22 cellular contexts compared by ENCODE assay signal in the genomic region with DNA sequence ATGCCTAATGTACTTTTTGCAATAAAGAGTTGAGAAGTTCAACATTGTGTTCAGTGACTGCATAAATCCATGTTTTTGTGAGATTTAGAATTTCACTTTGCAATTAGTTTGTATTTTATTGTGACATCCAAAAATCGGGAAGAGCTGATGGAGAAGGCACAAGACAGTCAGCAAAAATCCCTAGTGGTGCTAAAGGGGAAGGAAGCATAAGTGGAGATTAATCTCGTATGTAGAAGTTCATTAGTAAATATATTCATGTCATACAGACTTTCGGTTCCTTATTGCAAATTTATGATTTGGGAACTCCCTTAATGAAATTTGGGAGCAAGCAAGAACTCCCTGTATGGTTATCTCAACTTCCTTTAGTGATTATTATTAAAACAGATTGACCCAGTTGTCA.
"Had no signal": no experiment of that assay in that cellular context is flagged by ENCODE, and none has a peak within 500 bp of the region (broad histone marks: within the 10 kb centered on the region; RNA-seq: fewer than 3 reads in every experiment).

No MANE protein-coding gene starts in this region.

- H3K9me3 ChIP-seq: transverse colon, uterus had no signal

- H3K9me3 Mint-ChIP-seq: activated naive CD4-positive, alpha-beta T cell treated with anti-CD3 and anti-CD28 coated beads, Interleukin-2, amount 50 U/mL, for 72 hours; activated T-cell treated with anti-CD3 and anti-CD28 coated beads, Interleukin-2, amount 50 U/mL, for 24 hours; activated T-helper 17 cell treated with anti-CD3 and anti-CD28 coated beads, Interleukin-2, amount 50 U/mL, for 72 hours; T-helper 1 cell treated with Interleukin-12 subunit alpha and Interleukin-12 subunit beta and Interleukin-4 antibody, amounts not matched to agents 30 μg/mL and 1 μg/mL, for 36 hours had no signal

- H3K4me1 ChIP-seq: uterus had no signal

- H3K27ac ChIP-seq: hepatocyte, transverse colon, uterus had no signal

- H3K4me3 ChIP-seq: hepatocyte, transverse colon, uterus had no signal

- DNase-seq: activated CD4-positive, alpha-beta T cell treated with anti-CD3 and anti-CD28 coated beads, Interleukin-2, amount 50 U/mL, for 1 hour; activated CD4-positive, CD25-positive, alpha-beta regulatory T cell treated with anti-CD3 and anti-CD28 coated beads, Interleukin-2, amount 50 U/mL, for 72 hours; activated CD8-positive, alpha-beta memory T cell treated with anti-CD3 and anti-CD28 coated beads for 24 hours; activated CD8-positive, alpha-beta memory T cell treated with anti-CD3 and anti-CD28 coated beads, Interleukin-2, amount 50 U/mL, for 4 hours; activated T-cell treated with anti-CD3 and anti-CD28 coated beads, Interleukin-2, amount 50 U/mL, for 24 hours; central memory CD4-positive, alpha-beta T cell; effector memory CD4-positive, alpha-beta T cell; foreskin melanocyte; glutamatergic neuron; mesenchymal stem cell; nucleus accumbens; stimulated activated CD4-positive, alpha-beta T cell treated with anti-CD3 and anti-CD28 coated beads, Interleukin-2, amount 100 ng/mL, for 48 hours; stimulated activated CD8-positive, alpha-beta memory T cell treated with anti-CD3 and anti-CD28 coated beads, Interleukin-4, amount 100 ng/mL, for 48 hours; stimulated activated naive B cell treated with anti-CD40 and anti-IgM and Interleukin-4, amounts not matched to agents 10 μg/mL and 1 μg/mL and 100 μg/mL, for 72 hours; transverse colon; uterus; WERI-Rb-1 had no signal

- H3K36me3 Mint-ChIP-seq: activated naive CD4-positive, alpha-beta T cell treated with anti-CD3 and anti-CD28 coated beads, Interleukin-2, amount 50 U/mL, for 72 hours; stimulated activated naive B cell treated with anti-CD40 and anti-IgM and Interleukin-4, amounts not matched to agents 10 μg/mL and 1 μg/mL and 100 μg/mL, for 72 hours had no signal

- H3K27me3 ChIP-seq: hepatocyte, transverse colon, uterus had no signal

- H3K27me3 Mint-ChIP-seq: activated T-cell treated with anti-CD3 and anti-CD28 coated beads, Interleukin-2, amount 50 U/mL, for 24 hours; activated T-helper 17 cell treated with anti-CD3 and anti-CD28 coated beads, Interleukin-2, amount 50 U/mL, for 72 hours; stimulated activated naive B cell treated with anti-CD40 and anti-IgM and Interleukin-4, amounts not matched to agents 10 μg/mL and 1 μg/mL and 100 μg/mL, for 72 hours had no signal

- H3K4me1 Mint-ChIP-seq: activated T-helper 17 cell treated with anti-CD3 and anti-CD28 coated beads, Interleukin-2, amount 50 U/mL, for 72 hours had no signal

- H3K36me3 ChIP-seq: transverse colon, uterus, WERI-Rb-1 had no signal

- H3K27ac Mint-ChIP-seq: activated naive CD4-positive, alpha-beta T cell treated with anti-CD3 and anti-CD28 coated beads, Interleukin-2, amount 50 U/mL, for 72 hours; activated T-cell treated with anti-CD3 and anti-CD28 coated beads, Interleukin-2, amount 50 U/mL, for 24 hours; activated T-helper 17 cell treated with anti-CD3 and anti-CD28 coated beads, Interleukin-2, amount 50 U/mL, for 72 hours; stimulated activated naive B cell treated with anti-CD40 and anti-IgM and Interleukin-4, amounts not matched to agents 10 μg/mL and 1 μg/mL and 100 μg/mL, for 72 hours; T-helper 1 cell treated with Interleukin-12 subunit alpha and Interleukin-12 subunit beta and Interleukin-4 antibody, amounts not matched to agents 30 μg/mL and 1 μg/mL, for 36 hours had no signal

- H3K4me3 Mint-ChIP-seq: activated T-cell treated with anti-CD3 and anti-CD28 coated beads, Interleukin-2, amount 50 U/mL, for 24 hours; activated T-helper 17 cell treated with anti-CD3 and anti-CD28 coated beads, Interleukin-2, amount 50 U/mL, for 72 hours; stimulated activated naive B cell treated with anti-CD40 and anti-IgM and Interleukin-4, amounts not matched to agents 10 μg/mL and 1 μg/mL and 100 μg/mL, for 72 hours; T-helper 1 cell treated with Interleukin-12 subunit alpha and Interleukin-12 subunit beta and Interleukin-4 antibody, amounts not matched to agents 30 μg/mL and 1 μg/mL, for 36 hours had no signal

- ATAC-seq: activated naive CD4-positive, alpha-beta T cell treated with anti-CD3 and anti-CD28 coated beads, Interleukin-2, amount 50 U/mL, for 72 hours; activated T-helper 17 cell treated with anti-CD3 and anti-CD28 coated beads, Interleukin-2, amount 50 U/mL, for 72 hours; esophagus mucosa had no signal
